ENCODE assay signal across 8 cellular contexts in genomic region chr9:129624168-129624759, GRCh38. TPM values are rescaled to one million over a fixed set of nuclear protein-coding genes. Genes with fewer than 3 reads are reported as not detected.
DNase-seq lines count a peak whose midpoint lies in the region; ATAC-seq and TF ChIP-seq lines count a peak whose summit lies in the region.

No MANE protein-coding gene starts in this region.

- DNase-seq in heart left ventricle (peak in 1 of 5 donors; percentile 7), cardiac septum (ENCODE audit: low spot score) (no peak), NCI-H69 (lab: John Stamatoyannopoulos, UW) (peak; percentile 81), ecto neural progenitor cell (ENCODE audit: low spot score) (peak; percentile 85), transverse colon (peak; percentile 66), NCI-H2107 treated with DMSO at 0.1 percent for 48 hours (lab: John Stamatoyannopoulos, UW; ENCODE audit: unreplicated experiment) (no peak)
- peak; percentile 63 to 68 for DNase-seq in activated CD4-positive, alpha-beta T cell treated with anti-CD3 and anti-CD28 coated beads, Interleukin-2, amount 50 U/mL, for 4 hours

- no peak for TF ChIP-seq POLR2A in heart left ventricle (IDR thresholded peaks at IDR 0.05)
- TF ChIP-seq POLR2A in transverse colon (IDR thresholded peaks at IDR 0.05): no peak

- H4K20me1 ChIP-seq in neural cell (ENCODE audit: insufficient read depth): peaks cover 6% of the 10 kb centered on the region

- H3K27ac ChIP-seq in heart left ventricle: no peak overlapping the region
- no peak overlapping the region for H3K27ac ChIP-seq in neural cell (ENCODE audit: low read length)
- H3K27ac ChIP-seq in transverse colon: no peak overlapping the region

- intact Hi-C loops in heart left ventricle (cut with DNase I) (loop anchor here in 1 of 10 donors (5.0 kb wide), 1 partner anchor 492 kb away; no protein-coding TSS in a partner anchor), cardiac septum (cut with DNase I) (no loop called here), transverse colon (cut with DNase I; ENCODE audit: low total_unique reads) (no loop called here)

- H3K4me2 ChIP-seq in neural cell (ENCODE audit: low read length): no peak overlapping the region

- no peaks in the 10 kb centered on the region for H3K9me2 ChIP-seq in neural cell (ENCODE audit: insufficient read depth, low read length)

- WGBS in heart left ventricle, 4 donors: 38 to 48% (median 45%) methylated on average over 11 to 12 of the region's 12 CpGs
- 43% methylated on average over 12 of the region's 12 CpGs; no CpG with 5 or more reads in 1 of the 2 donors for WGBS in transverse colon (ENCODE audit: low coverage in 1 of 2), 2 donors

- H3K36me3 ChIP-seq in heart left ventricle (peaks cover 0 to 6% (median 0%) of the 10 kb centered on the region in 9 donors), neural cell (ENCODE audit: insufficient read depth, low read length) (no peaks in the 10 kb centered on the region), transverse colon (no peaks in the 10 kb centered on the region)

- no peak for ATAC-seq in heart left ventricle

- peak; percentile 38 for TF ChIP-seq RAD21 in neural cell (conservative IDR thresholded peaks at IDR 0.05)

- H2AFZ ChIP-seq in neural cell (ENCODE audit: low read depth, low read length): no peak overlapping the region

- no peak overlapping the region for H3K9ac ChIP-seq in neural cell (ENCODE audit: low read length)

- H3K9me3 ChIP-seq in heart left ventricle: no peaks in the 10 kb centered on the region
- H3K9me3 ChIP-seq in neural cell (ENCODE audit: low read length): no peaks in the 10 kb centered on the region
- H3K9me3 ChIP-seq in transverse colon: no peaks in the 10 kb centered on the region

- TF ChIP-seq EP300 in neural cell (conservative IDR thresholded peaks at IDR 0.05; ENCODE audit: poor library complexity, severe bottlenecking) (no peak), transverse colon (IDR thresholded peaks at IDR 0.05; ENCODE audit: low read depth) (no peak)

- TF ChIP-seq CTCF in heart left ventricle (IDR thresholded peaks at IDR 0.05) (peak; percentile 59 to 77 (median 70)), neural cell (IDR thresholded peaks at IDR 0.05; ENCODE audit: poor library complexity, severe bottlenecking) (peak; percentile 54), transverse colon (IDR thresholded peaks at IDR 0.05) (peak; percentile 65 to 76 (median 74))

- in situ Hi-C loops in transverse colon (cut with MboI; ENCODE audit: low pct_ligation_motif_present in 1 of 4, low pct_unique_long_range_greater_than_20kb in 1 of 4, low sequenced_read_pairs in 3 of 4): no loop called here

- no peaks in the 10 kb centered on the region for H3F3A ChIP-seq in neural cell (ENCODE audit: insufficient read depth, low read length, poor library complexity, severe bottlenecking)

- no peak overlapping the region for H3K4me3 ChIP-seq in heart left ventricle
- H3K4me3 ChIP-seq in neural cell (ENCODE audit: low read length): no peak overlapping the region
- no peak overlapping the region for H3K4me3 ChIP-seq in transverse colon

- peaks cover 32% of the 10 kb centered on the region for H3K79me2 ChIP-seq in neural cell (replicated peaks; ENCODE audit: insufficient read depth, low read length)

- peaks cover 0 to 23% (median 2%) of the 10 kb centered on the region in 9 donors for H3K27me3 ChIP-seq in heart left ventricle
- H3K27me3 ChIP-seq in neural cell (ENCODE audit: insufficient read depth, low read depth, low read length): peaks cover 19% of the 10 kb centered on the region
- H3K27me3 ChIP-seq in transverse colon: peaks cover 14% of the 10 kb centered on the region

- H3K4me1 ChIP-seq in heart left ventricle (peaks cover 15 to 58% (median 38%) of the 10 kb centered on the region in 12 donors), transverse colon (peaks cover 18 to 50% (median 32%) of the 10 kb centered on the region in 4 donors)

TF ChIP-seq in neural cell, 6 proteins besides CTCF, POLR2A, EP300 and RAD21:
- peak; percentile 59 for TF ChIP-seq SMC3 (conservative IDR thresholded peaks at IDR 0.05; ENCODE audit: poor library complexity)
- TF ChIP-seq EZH2 (IDR thresholded peaks at IDR 0.05; ENCODE audit: borderline replicate concordance, insufficient read depth, low read length, poor library complexity, severe bottlenecking): no peak

RNA-seq across cellular contexts. Expression of gene NTMT1, which starts 1.7 kb away (rescaled TPM):
- total RNA-seq in heart left ventricle (10 to 100 TPM; 39.0 to 76.7 (median 56.0) TPM), cardiac septum (49.5 TPM), transverse colon (10 to 100 TPM; 11.3 to 19.1 (median 14.3) TPM)
- polyA plus RNA-seq in heart left ventricle (100 to 1,000 TPM in 1 of 2 donors, 10 to 100 TPM in 1; 87.7 to 111 TPM), neural cell (35.9 and 57.1 TPM in 2 replicates)
- 15.4 and 19.2 TPM in 2 replicates for polyA minus RNA-seq in neural cell

RNA-seq across cellular contexts. Expression of gene C9orf50, which starts 3.4 kb away (rescaled TPM):
- total RNA-seq in heart left ventricle: not detected
- not detected for polyA plus RNA-seq in heart left ventricle
- 0.22 TPM for total RNA-seq in cardiac septum
- polyA plus RNA-seq in neural cell: not detected in 2 replicates
- polyA minus RNA-seq in neural cell: not detected in 2 replicates
- total RNA-seq in transverse colon: not detected

RNA-seq across cellular contexts. Expression of gene ASB6, which starts 17.7 kb away (rescaled TPM):
- total RNA-seq in heart left ventricle (10 to 100 TPM in 5 of 9 donors, 1 to 10 TPM in 4; 7.5 to 22.5 (median 10.3) TPM), cardiac septum (10.2 TPM), transverse colon (10 to 100 TPM; 21.8 to 54.2 (median 29.6) TPM)
- polyA plus RNA-seq in heart left ventricle (10 to 100 TPM in 1 of 2 donors, 1 to 10 TPM in 1; 8.2 to 17.2 TPM), neural cell (18.4 and 24.6 TPM in 2 replicates)
- polyA minus RNA-seq in neural cell: 23.3 and 24.8 TPM in 2 replicates

RNA-seq across cellular contexts. Expression of gene PRRX2, which starts 41.2 kb away (rescaled TPM):
- 1 to 10 TPM in 3 of 9 donors, under 1 TPM in 5, not detected in 1; 0.22 to 1.5 (median 0.84) TPM for total RNA-seq in heart left ventricle
- polyA plus RNA-seq in heart left ventricle: under 1 TPM; 0.65 to 0.83 TPM
- 4.4 TPM for total RNA-seq in cardiac septum
- not detected in 2 replicates for polyA plus RNA-seq in neural cell
- not detected in 2 replicates for polyA minus RNA-seq in neural cell
- under 1 TPM in 1 of 4 donors, not detected in 3; 0.41 TPM for total RNA-seq in transverse colon

Comparison
In these comparisons a context has a peak if more than half of its experiments do, and no peak if none do; other contexts are left out.
1. DNase-seq: peak in NCI-H69 (single experiment), activated CD4-positive, alpha-beta T cell treated with anti-CD3 and anti-CD28 coated beads, Interleukin-2, amount 50 U/mL, for 4 hours (2 of 2), ecto neural progenitor cell (single experiment) and transverse colon (single experiment); none in cardiac septum (single experiment) and NCI-H2107 treated with DMSO at 0.1 percent for 48 hours (single experiment).
2. Peak in every context shown above with its lines, with median percentiles within 50 percentile points of each other: CTCF ChIP-seq.